ENCODE assay signal across 26 cellular contexts in genomic region chr12:25529738-25530137, GRCh38. TPM values are rescaled to one million over a fixed set of nuclear protein-coding genes. Genes with fewer than 3 reads are reported as not detected.
A peak's percentile ranks its signal among the peaks of the same experiment; 100 is the strongest.
DNase-seq lines count a peak whose midpoint lies in the region; ATAC-seq and TF ChIP-seq lines count a peak whose summit lies in the region.
"Had no signal": no experiment of that assay in that cellular context is flagged by ENCODE, and none has a peak within 500 bp of the region (broad histone marks: within the 10 kb centered on the region; RNA-seq: fewer than 3 reads in every experiment).

No MANE protein-coding gene starts in this region.

- H3K9ac ChIP-seq in PC-3 (ENCODE audit: low read length), result no peak overlapping the region

- no peak overlapping the region for H3K4me2 ChIP-seq in PC-3 (ENCODE audit: low read length)
- H3K4me2 ChIP-seq: smooth muscle cell had no signal

- no peak overlapping the region for H3K4me3 ChIP-seq in PC-3 (ENCODE audit: low read length)
- no peak overlapping the region for H3K4me3 ChIP-seq in epithelial cell of esophagus (ENCODE audit: low read length)
- H3K4me3 ChIP-seq: MG63, smooth muscle cell had no signal

- intact Hi-C loops in PC-3 (cut with micrococcal nuclease), result no loop called here

- no peaks in the 10 kb centered on the region for H3K27me3 ChIP-seq in PC-3 (ENCODE audit: low read length)
- H3K27me3 ChIP-seq: MG63 had no signal

- H3K9me3 ChIP-seq in PC-3 (ENCODE audit: low read length), result no peaks in the 10 kb centered on the region
- H3K9me3 ChIP-seq: MG63 had no signal

- H3K9me2 ChIP-seq in PC-3 (replicated peaks; ENCODE audit: low read length), result no peaks in the 10 kb centered on the region

- no peaks in the 10 kb centered on the region for H4K20me1 ChIP-seq in PC-3 (ENCODE audit: low read length)

- DNase-seq in AG20443 (ENCODE audit: low spot score) (peak; percentile 9), PC-3 (peak; percentile 33), epithelial cell of esophagus (ENCODE audit: low read depth) (peak; percentile 72), kidney glomerular epithelial cell (lab: John Stamatoyannopoulos, UW) (peak; percentile 39), NCI-H187 (lab: John Stamatoyannopoulos, UW) (no peak)
- DNase-seq in stimulated activated CD4-positive, alpha-beta T cell treated with anti-CD3 and anti-CD28 coated beads, Interleukin-15, amount 100 ng/mL, for 24 hours, result no peak
- DNase-seq in stimulated activated CD4-positive, alpha-beta T cell treated with anti-CD3 and anti-CD28 coated beads, Interleukin-4, amount 100 ng/mL, for 24 hours, result no peak
- DNase-seq: activated CD8-positive, alpha-beta T cell treated with anti-CD3 and anti-CD28 coated beads for 36 hours; caudate nucleus; CD4-positive, CD25-positive, alpha-beta regulatory T cell; DMS 273 treated with DMSO at 0.1 percent for 48 hours; effector CD8-positive, alpha-beta T cell; foreskin melanocyte; MG63; midbrain; NCI-H1436 treated with DMSO at 0.1 percent for 48 hours; NCI-H774; stimulated activated CD4-positive, alpha-beta T cell treated with anti-CD3 and anti-CD28 coated beads, Interleukin-4, amount 100 ng/mL, for 4 hours; T-helper 17 cell had no signal

- TF ChIP-seq CTCF in PC-3 (conservative IDR thresholded peaks at IDR 0.05; ENCODE audit: low read depth, low read length) (no peak), epithelial cell of esophagus (IDR thresholded peaks at IDR 0.05; ENCODE audit: insufficient read depth, low read depth, low read length, missing control alignments) (no peak)

- H3K27ac ChIP-seq in PC-3 (ENCODE audit: low read length), result no peak overlapping the region

- POLR2A ChIA-PET in PC-3 (lab: Charles Lee; ENCODE audit: unreplicated experiment), result no interaction called here

- H2AFZ ChIP-seq in PC-3 (ENCODE audit: low read length), result no peak overlapping the region

- no TSS peak for BruUV-seq in PC-3 (replicated peaks; lab: Mats Ljungman, UMichigan)

- H3F3A ChIP-seq in PC-3 (ENCODE audit: low read length, unreplicated experiment), result no peaks in the 10 kb centered on the region

- no peaks in the 10 kb centered on the region for H3K79me2 ChIP-seq in PC-3 (ENCODE audit: low read length)

- H3K36me3 ChIP-seq in PC-3 (ENCODE audit: low read depth, low read length), result no peaks in the 10 kb centered on the region
- H3K36me3 ChIP-seq: MG63 had no signal

- CTCF ChIA-PET in PC-3 (lab: Charles Lee), result no interaction called here

- H3K4me1 ChIP-seq in PC-3 (ENCODE audit: insufficient read depth, low read length), result 0 out of 2 replicates have a peak, but pooled peaks cover 5% of the 10 kb centered on the region

- ATAC-seq in PC-3, result peak; percentile 64; the same call in 1 of the 2 replicates
- no peak for ATAC-seq in HG02970 (IDR thresholded peaks at IDR 0.05; ENCODE audit: low FRiP score, unreplicated experiment)
- ATAC-seq: activated CD8-positive, alpha-beta T cell treated with anti-CD3 and anti-CD28 coated beads for 36 hours; HCT116; T-helper 17 cell; WTC11 had no signal

RNA-seq across cellular contexts. Expression of gene LMNTD1, which starts 23.3 kb away (rescaled TPM):
- not detected in 2 replicates for total RNA-seq in PC-3 (2014; rRNA removed)
- total RNA-seq: activated CD8-positive, alpha-beta T cell treated with anti-CD3 and anti-CD28 coated beads for 36 hours; CD4-positive, CD25-positive, alpha-beta regulatory T cell; OCI-LY7; posterior vena cava; smooth muscle cell; subcutaneous adipose tissue; T-helper 17 cell; WTC11 had no signal

Comparison
In these comparisons a context has a peak if more than half of its experiments do, and no peak if none do; other contexts are left out.
1. DNase-seq: peak in AG20443 (single experiment), PC-3 (single experiment), epithelial cell of esophagus (single experiment) and kidney glomerular epithelial cell (single experiment); none in NCI-H187 (0 of 2), stimulated activated CD4-positive, alpha-beta T cell treated with anti-CD3 and anti-CD28 coated beads, Interleukin-15, amount 100 ng/mL, for 24 hours (single experiment) and stimulated activated CD4-positive, alpha-beta T cell treated with anti-CD3 and anti-CD28 coated beads, Interleukin-4, amount 100 ng/mL, for 24 hours (single experiment).